In the genomic region with DNA sequence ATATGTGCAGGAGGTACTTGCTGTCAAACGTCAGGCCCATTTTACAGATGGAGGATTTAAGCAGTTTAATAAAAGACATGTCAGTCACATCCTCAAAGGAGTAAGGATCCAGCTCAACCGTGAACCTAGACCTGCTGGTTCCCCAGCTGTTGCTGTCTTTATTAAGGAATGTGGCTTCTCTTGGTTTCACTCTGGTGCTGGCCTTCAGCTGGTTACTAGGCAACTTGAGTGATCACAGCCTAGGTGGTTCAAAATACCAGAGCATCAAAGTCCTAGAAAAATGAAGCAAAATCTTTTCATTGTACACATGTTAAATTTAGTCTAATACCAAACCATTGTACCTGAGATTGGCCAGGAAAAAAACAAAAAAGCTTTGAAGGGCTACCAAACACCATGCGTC, we compare ENCODE assay signal across 9 cellular contexts. TPM values are rescaled to one million over a fixed set of nuclear protein-coding genes. Genes with fewer than 3 reads are reported as not detected.
DNase-seq lines count a peak whose midpoint lies in the region; ATAC-seq, FAIRE-seq and TF ChIP-seq lines count a peak whose summit lies in the region.
"Had no signal": no experiment of that assay in that cellular context is flagged by ENCODE, and none has a peak within 500 bp of the region (broad histone marks: within the 10 kb centered on the region; RNA-seq: fewer than 3 reads in every experiment).

No MANE protein-coding gene starts in this region.

- H3K27me3 ChIP-seq in neutrophil = no peaks in the 10 kb centered on the region

- H3K9me3 Mint-ChIP-seq in HFFc6 = no peaks in the 10 kb centered on the region
- no peaks in the 10 kb centered on the region for H3K9me3 Mint-ChIP-seq in activated T-cell treated with anti-CD3 and anti-CD28 coated beads, Interleukin-2, amount 50 U/mL, for 4 hours

- no peaks in the 10 kb centered on the region for H3K36me3 Mint-ChIP-seq in HFFc6 (ENCODE audit: low read depth)
- H3K36me3 Mint-ChIP-seq in activated T-cell treated with anti-CD3 and anti-CD28 coated beads, Interleukin-2, amount 50 U/mL, for 4 hours (ENCODE audit: insufficient read depth) = no peaks in the 10 kb centered on the region

- FAIRE-seq in GM18507 (lab: Jason Lieb, UNC) = peak; percentile 50
- FAIRE-seq: H1 had no signal

- peak overlapping the region; percentile 84; the same call in 1 of the 2 replicates for H3K4me3 Mint-ChIP-seq in HFFc6
- H3K4me3 Mint-ChIP-seq in activated T-cell treated with anti-CD3 and anti-CD28 coated beads, Interleukin-2, amount 50 U/mL, for 4 hours = peak overlapping the region; percentile 76

- peak overlapping the region; percentile 75 for H3K27ac Mint-ChIP-seq in HFFc6

- H3K36me3 ChIP-seq in neutrophil = no peaks in the 10 kb centered on the region

- no peaks in the 10 kb centered on the region for H3K4me1 ChIP-seq in neutrophil (ENCODE audit: control insufficient read depth in 1 of 2, insufficient read depth in 1 of 2, low read depth in 1 of 2, low read length in 1 of 2)

- no peak for ATAC-seq in activated T-cell treated with anti-CD3 and anti-CD28 coated beads, Interleukin-2, amount 50 U/mL, for 4 hours

- H3K4me1 Mint-ChIP-seq in HFFc6 (ENCODE audit: low read depth) = peaks cover 9% of the 10 kb centered on the region; the same call in 1 of the 2 replicates
- peaks cover 23% of the 10 kb centered on the region for H3K4me1 Mint-ChIP-seq in activated T-cell treated with anti-CD3 and anti-CD28 coated beads, Interleukin-2, amount 50 U/mL, for 4 hours (ENCODE audit: low read depth)

- no peaks in the 10 kb centered on the region for H3K27me3 Mint-ChIP-seq in HFFc6 (ENCODE audit: insufficient read depth)
- H3K27me3 Mint-ChIP-seq in activated T-cell treated with anti-CD3 and anti-CD28 coated beads, Interleukin-2, amount 50 U/mL, for 4 hours (ENCODE audit: low read depth) = no peaks in the 10 kb centered on the region

- TF ChIP-seq CTCF in HFFc6 (IDR thresholded peaks at IDR 0.05) (no peak), neutrophil (IDR thresholded peaks at IDR 0.05) (no peak)

- H3K4me3 ChIP-seq in neutrophil (ENCODE audit: low read depth in 1 of 2, low read length in 1 of 2) = no peak overlapping the region

- H3K27ac ChIP-seq in neutrophil = peak overlapping the region; percentile 53

- no peaks in the 10 kb centered on the region for H3K9me3 ChIP-seq in neutrophil

- DNase-seq in GM18507 (ENCODE audit: extremely low spot score, insufficient read length, low read depth) = no peak
- DNase-seq in HFFc6 = no peak
- DNase-seq in activated T-cell treated with anti-CD3 and anti-CD28 coated beads, Interleukin-2, amount 50 U/mL, for 4 hours = no peak
- no peak for DNase-seq in middle frontal gyrus (ENCODE audit: extremely low spot score, low spot score)
- no peak for DNase-seq in activated CD8-positive, alpha-beta memory T cell treated with anti-CD3 and anti-CD28 coated beads for 24 hours
- DNase-seq in NCI-H1105 (lab: John Stamatoyannopoulos, UW) = no peak
- no peak for DNase-seq in hippocampal formation (lab: John Stamatoyannopoulos, UW)

RNA-seq across cellular contexts. Expression of a gene that starts 32.7 kb away (rescaled TPM):
- not detected for total RNA-seq in HFFc6 (2021; fragmentation: NEBNext Ultra II Directional; extraction: Animal tissue kit (Norgen Biotek cat#: 25700))
- not detected for total RNA-seq in activated T-cell treated with anti-CD3 and anti-CD28 coated beads, Interleukin-2, amount 50 U/mL, for 4 hours
- total RNA-seq: H1 had no signal
